Comparison of ENCODE assay signal across 21 cellular contexts in the genomic region with DNA sequence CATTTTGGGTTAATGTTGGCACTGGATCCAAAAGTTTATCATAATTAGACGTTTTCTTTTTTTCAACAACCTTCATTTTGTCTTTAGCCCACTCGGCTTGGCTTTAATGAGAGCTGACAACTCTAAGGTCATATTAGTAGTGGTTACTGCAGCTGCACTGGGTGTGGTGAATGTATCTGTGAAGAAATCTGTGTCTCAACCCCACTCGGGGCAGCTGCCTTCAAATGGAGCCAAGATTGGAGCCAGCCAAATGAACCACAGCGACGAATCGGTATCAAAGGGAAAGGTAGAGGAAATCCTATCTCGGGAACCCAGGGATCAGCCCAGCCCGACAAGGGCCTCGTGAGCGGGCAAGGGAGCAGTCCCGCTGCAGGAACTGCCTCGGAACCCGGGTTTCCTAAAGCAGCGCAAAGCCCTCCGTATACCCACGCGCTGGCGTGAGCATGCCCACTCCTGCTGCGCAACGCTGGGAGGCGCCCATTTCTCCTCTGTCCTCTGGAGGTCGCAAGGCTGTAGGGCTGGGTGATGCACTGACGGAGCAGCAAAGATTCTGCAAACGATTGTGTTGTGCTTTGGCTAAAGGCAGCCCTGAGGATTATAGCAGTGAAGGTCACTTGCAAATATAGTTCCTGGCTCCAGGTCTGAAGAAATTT.
"Had no signal": no experiment of that assay in that cellular context is flagged by ENCODE, and none has a peak within 500 bp of the region (broad histone marks: within the 10 kb centered on the region; RNA-seq: fewer than 3 reads in every experiment).

No MANE protein-coding gene starts in this region.

- H3K4me3 ChIP-seq: esophagus muscularis mucosa, gastrocnemius medialis, heart right ventricle, left lung, lower lobe of right lung, psoas muscle, right lobe of liver, tibial nerve had no signal

- H3K36me3 ChIP-seq: esophagus muscularis mucosa, gastrocnemius medialis, heart right ventricle, left lung, lower lobe of right lung, right lobe of liver, tibial nerve had no signal

- DNase-seq: cerebellar nuclear complex; effector memory CD8-positive, alpha-beta T cell; gastrocnemius medialis; heart right ventricle; hypothalamus; islet precursor cell; lower lobe of right lung; midbrain; naive B cell; psoas muscle; retina; right lobe of liver; stimulated activated CD4-positive, alpha-beta T cell treated with anti-CD3 and anti-CD28 coated beads, Interleukin-12 subunit alpha, Interleukin-12 subunit beta, amount 100 ng/mL, for 4 hours; stimulated activated naive CD4-positive, alpha-beta T cell treated with Interleukin-2 at 50 U/mL for 16 hours had no signal

- ATAC-seq: effector memory CD8-positive, alpha-beta T cell; gastrocnemius medialis; heart right ventricle; left lung; right lobe of liver had no signal

- H3K36me3 Mint-ChIP-seq: memory B cell had no signal

- H3K27ac ChIP-seq: epithelial cell of prostate, esophagus muscularis mucosa, gastrocnemius medialis, left lung, lower lobe of right lung, psoas muscle, right lobe of liver, tibial nerve had no signal

- H3K4me3 Mint-ChIP-seq: dendritic cell treated with granulocyte-macrophage colony-stimulating factor and Interleukin-4, amounts not matched to agents 40 ng/mL and 50 ng/mL, for 4 days; effector memory CD8-positive, alpha-beta T cell; memory B cell; naive B cell; nephron had no signal

- H3K4me1 ChIP-seq: gastrocnemius medialis, left lung, lower lobe of right lung, psoas muscle, right lobe of liver, tibial nerve had no signal

- H3K27me3 ChIP-seq: esophagus muscularis mucosa, gastrocnemius medialis, heart right ventricle, left lung, right lobe of liver, tibial nerve had no signal

- H3K27me3 Mint-ChIP-seq: dendritic cell treated with granulocyte-macrophage colony-stimulating factor and Interleukin-4, amounts not matched to agents 40 ng/mL and 50 ng/mL, for 4 days; effector memory CD8-positive, alpha-beta T cell; memory B cell; naive B cell had no signal

- H3K4me1 Mint-ChIP-seq: memory B cell, naive B cell, nephron had no signal

- H3K9me3 ChIP-seq: esophagus muscularis mucosa, gastrocnemius medialis, left lung, lower lobe of right lung, psoas muscle, right lobe of liver, tibial nerve had no signal

- H3K27ac Mint-ChIP-seq: dendritic cell treated with granulocyte-macrophage colony-stimulating factor and Interleukin-4, amounts not matched to agents 40 ng/mL and 50 ng/mL, for 4 days; effector memory CD8-positive, alpha-beta T cell; memory B cell; naive B cell; nephron had no signal
